4 cellular contexts compared by ENCODE assay signal in the genomic region with DNA sequence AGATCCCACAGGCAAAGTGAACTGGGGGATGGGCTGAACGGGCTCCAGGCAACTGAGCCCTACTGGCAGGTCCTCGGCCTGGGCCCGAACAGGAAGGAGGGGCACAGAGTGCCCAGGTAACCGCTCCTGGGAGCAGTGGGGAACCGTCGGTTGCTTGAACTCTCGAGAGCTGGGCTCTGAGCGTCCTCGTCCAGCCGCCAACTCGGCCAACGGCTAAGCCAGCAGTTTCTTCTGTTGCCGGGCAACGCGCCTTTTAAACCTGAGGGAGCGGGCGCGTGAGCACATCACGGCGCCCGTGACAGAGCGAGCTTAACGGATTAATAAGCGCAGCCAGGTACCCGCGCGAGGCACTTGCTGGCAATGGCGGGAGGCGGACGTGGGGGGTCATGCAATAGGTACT. TPM values are rescaled to one million over a fixed set of nuclear protein-coding genes. Genes with fewer than 3 reads are reported as not detected.
"Had no signal": no experiment of that assay in that cellular context is flagged by ENCODE, and none has a peak within 500 bp of the region (broad histone marks: within the 10 kb centered on the region; RNA-seq: fewer than 3 reads in every experiment).

TSS of gene GGTLC2 (plus strand) at position 301 of the 400 bp plus-strand sequence. CDS start 1,732 bp downstream, outside the sequence.

RNA-seq across cellular contexts. Expression of gene GGTLC2, which starts in this region (rescaled TPM):
- polyA plus RNA-seq: adipose tissue, adrenal gland, aorta, cardiac muscle cell had no signal
